In genomic region chr3:196412704-196413103, GRCh38 we compare ENCODE assay signal across 1 cellular context.
TF ChIP-seq lines count a peak whose summit lies in the region.

No MANE protein-coding gene starts in this region.

TF ChIP-seq in GM23338, 12 proteins besides CTCF, POLR2A, EP300 and RAD21 (continued from another document):
- TF ChIP-seq, protein P1, sequence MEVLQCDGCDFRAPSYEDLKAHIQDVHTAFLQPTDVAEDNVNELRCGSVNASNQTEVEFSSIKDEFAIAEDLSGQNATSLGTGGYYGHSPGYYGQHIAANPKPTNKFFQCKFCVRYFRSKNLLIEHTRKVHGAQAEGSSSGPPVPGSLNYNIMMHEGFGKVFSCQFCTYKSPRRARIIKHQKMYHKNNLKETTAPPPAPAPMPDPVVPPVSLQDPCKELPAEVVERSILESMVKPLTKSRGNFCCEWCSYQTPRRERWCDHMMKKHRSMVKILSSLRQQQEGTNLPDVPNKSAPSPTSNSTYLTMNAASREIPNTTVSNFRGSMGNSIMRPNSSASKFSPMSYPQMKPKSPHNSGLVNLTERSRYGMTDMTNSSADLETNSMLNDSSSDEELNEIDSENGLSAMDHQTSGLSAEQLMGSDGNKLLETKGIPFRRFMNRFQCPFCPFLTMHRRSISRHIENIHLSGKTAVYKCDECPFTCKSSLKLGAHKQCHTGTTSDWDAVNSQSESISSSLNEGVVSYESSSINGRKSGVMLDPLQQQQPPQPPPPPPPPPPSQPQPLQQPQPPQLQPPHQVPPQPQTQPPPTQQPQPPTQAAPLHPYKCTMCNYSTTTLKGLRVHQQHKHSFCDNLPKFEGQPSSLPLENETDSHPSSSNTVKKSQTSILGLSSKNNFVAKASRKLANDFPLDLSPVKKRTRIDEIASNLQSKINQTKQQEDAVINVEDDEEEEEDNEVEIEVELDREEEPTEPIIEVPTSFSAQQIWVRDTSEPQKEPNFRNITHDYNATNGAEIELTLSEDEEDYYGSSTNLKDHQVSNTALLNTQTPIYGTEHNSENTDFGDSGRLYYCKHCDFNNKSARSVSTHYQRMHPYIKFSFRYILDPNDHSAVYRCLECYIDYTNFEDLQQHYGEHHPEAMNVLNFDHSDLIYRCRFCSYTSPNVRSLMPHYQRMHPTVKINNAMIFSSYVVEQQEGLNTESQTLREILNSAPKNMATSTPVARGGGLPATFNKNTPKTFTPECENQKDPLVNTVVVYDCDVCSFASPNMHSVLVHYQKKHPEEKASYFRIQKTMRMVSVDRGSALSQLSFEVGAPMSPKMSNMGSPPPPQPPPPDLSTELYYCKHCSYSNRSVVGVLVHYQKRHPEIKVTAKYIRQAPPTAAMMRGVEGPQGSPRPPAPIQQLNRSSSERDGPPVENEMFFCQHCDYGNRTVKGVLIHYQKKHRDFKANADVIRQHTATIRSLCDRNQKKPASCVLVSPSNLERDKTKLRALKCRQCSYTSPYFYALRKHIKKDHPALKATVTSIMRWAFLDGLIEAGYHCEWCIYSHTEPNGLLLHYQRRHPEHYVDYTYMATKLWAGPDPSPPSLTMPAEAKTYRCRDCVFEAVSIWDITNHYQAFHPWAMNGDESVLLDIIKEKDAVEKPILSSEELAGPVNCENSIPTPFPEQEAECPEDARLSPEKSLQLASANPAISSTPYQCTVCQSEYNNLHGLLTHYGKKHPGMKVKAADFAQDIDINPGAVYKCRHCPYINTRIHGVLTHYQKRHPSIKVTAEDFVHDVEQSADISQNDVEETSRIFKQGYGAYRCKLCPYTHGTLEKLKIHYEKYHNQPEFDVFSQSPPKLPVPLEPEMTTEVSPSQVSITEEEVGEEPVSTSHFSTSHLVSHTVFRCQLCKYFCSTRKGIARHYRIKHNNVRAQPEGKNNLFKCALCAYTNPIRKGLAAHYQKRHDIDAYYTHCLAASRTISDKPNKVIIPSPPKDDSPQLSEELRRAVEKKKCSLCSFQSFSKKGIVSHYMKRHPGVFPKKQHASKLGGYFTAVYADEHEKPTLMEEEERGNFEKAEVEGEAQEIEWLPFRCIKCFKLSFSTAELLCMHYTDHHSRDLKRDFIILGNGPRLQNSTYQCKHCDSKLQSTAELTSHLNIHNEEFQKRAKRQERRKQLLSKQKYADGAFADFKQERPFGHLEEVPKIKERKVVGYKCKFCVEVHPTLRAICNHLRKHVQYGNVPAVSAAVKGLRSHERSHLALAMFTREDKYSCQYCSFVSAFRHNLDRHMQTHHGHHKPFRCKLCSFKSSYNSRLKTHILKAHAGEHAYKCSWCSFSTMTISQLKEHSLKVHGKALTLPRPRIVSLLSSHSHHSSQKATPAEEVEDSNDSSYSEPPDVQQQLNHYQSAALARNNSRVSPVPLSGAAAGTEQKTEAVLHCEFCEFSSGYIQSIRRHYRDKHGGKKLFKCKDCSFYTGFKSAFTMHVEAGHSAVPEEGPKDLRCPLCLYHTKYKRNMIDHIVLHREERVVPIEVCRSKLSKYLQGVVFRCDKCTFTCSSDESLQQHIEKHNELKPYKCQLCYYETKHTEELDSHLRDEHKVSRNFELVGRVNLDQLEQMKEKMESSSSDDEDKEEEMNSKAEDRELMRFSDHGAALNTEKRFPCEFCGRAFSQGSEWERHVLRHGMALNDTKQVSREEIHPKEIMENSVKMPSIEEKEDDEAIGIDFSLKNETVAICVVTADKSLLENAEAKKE (CRISPR knock-in tag; IDR thresholded peaks at IDR 0.05) = no peak
- TF ChIP-seq ZNF331 (CRISPR knock-in tag; IDR thresholded peaks at IDR 0.05; ENCODE audit: low read depth) = no peak
- no peak for TF ChIP-seq EZH2 (IDR thresholded peaks at IDR 0.05; ENCODE audit: low read depth, unreplicated experiment)
- no peak for TF ChIP-seq EZH2phosphoT487 (IDR thresholded peaks at IDR 0.05; ENCODE audit: unreplicated experiment)
- TF ChIP-seq JUNB (IDR thresholded peaks at IDR 0.05; ENCODE audit: unreplicated experiment) = no peak
